In genomic region chr13:30918662-30919405, GRCh38 we compare ENCODE assay signal across 19 cellular contexts. TPM values are rescaled to one million over a fixed set of nuclear protein-coding genes. Genes with fewer than 3 reads are reported as not detected.
"Had no signal": no experiment of that assay in that cellular context is flagged by ENCODE, and none has a peak within 500 bp of the region (broad histone marks: within the 10 kb centered on the region; RNA-seq: fewer than 3 reads in every experiment).

No MANE protein-coding gene starts in this region.

- H2AFZ ChIP-seq: hepatocyte had no signal

- DNase-seq: activated CD4-positive, alpha-beta T cell treated with anti-CD3 and anti-CD28 coated beads for 36 hours; activated CD4-positive, alpha-beta T cell treated with anti-CD3 and anti-CD28 coated beads, Interleukin-2, amount 50 U/mL, for 48 hours; activated naive CD4-positive, alpha-beta T cell; activated naive CD8-positive, alpha-beta T cell treated with anti-CD3 and anti-CD28 coated beads for 36 hours; colonic mucosa; retina; stimulated activated CD4-positive, alpha-beta T cell treated with anti-CD3 and anti-CD28 coated beads, Interleukin-2, amount 100 ng/mL, for 24 hours; stimulated activated naive CD4-positive, alpha-beta T cell treated with Interleukin-2 at 50 U/mL for 16 hours; tibial artery had no signal

- H3K9me3 Mint-ChIP-seq: activated naive CD8-positive, alpha-beta T cell treated with anti-CD3 and anti-CD28 coated beads for 36 hours; central memory CD8-positive, alpha-beta T cell; WTC11 had no signal

- H3K4me3 ChIP-seq: colonic mucosa, hepatocyte, tibial artery had no signal

- H3K79me2 ChIP-seq: hepatocyte had no signal

- H3K27ac Mint-ChIP-seq: activated CD4-positive, alpha-beta T cell treated with anti-CD3 and anti-CD28 coated beads for 36 hours; activated naive CD8-positive, alpha-beta T cell treated with anti-CD3 and anti-CD28 coated beads for 36 hours; brain; WTC11 had no signal

- H3K27me3 Mint-ChIP-seq: brain had no signal

- H3K27me3 ChIP-seq: colonic mucosa, hepatocyte, tibial artery had no signal

- H3K4me1 ChIP-seq: colonic mucosa had no signal

- H3K4me2 ChIP-seq: hepatocyte had no signal

- H3K27ac ChIP-seq: colonic mucosa, hepatocyte, tibial artery had no signal

- H3K36me3 Mint-ChIP-seq: activated naive CD8-positive, alpha-beta T cell treated with anti-CD3 and anti-CD28 coated beads for 36 hours; brain; WTC11 had no signal

- H3K9me3 ChIP-seq: colonic mucosa, tibial artery had no signal

- H3K36me3 ChIP-seq: colonic mucosa had no signal

- H3K4me1 Mint-ChIP-seq: activated CD4-positive, alpha-beta T cell treated with anti-CD3 and anti-CD28 coated beads for 36 hours; activated naive CD8-positive, alpha-beta T cell treated with anti-CD3 and anti-CD28 coated beads for 36 hours; central memory CD8-positive, alpha-beta T cell had no signal

- H3K4me3 Mint-ChIP-seq: activated CD4-positive, alpha-beta T cell treated with anti-CD3 and anti-CD28 coated beads for 36 hours; activated naive CD8-positive, alpha-beta T cell treated with anti-CD3 and anti-CD28 coated beads for 36 hours; brain; central memory CD8-positive, alpha-beta T cell; WTC11 had no signal

RNA-seq across cellular contexts. Expression of gene MEDAG, which starts 12.8 kb away (rescaled TPM):
- total RNA-seq: activated CD4-positive, alpha-beta T cell treated with anti-CD3 and anti-CD28 coated beads for 36 hours; activated naive CD8-positive, alpha-beta T cell treated with anti-CD3 and anti-CD28 coated beads for 36 hours; mononuclear cell had no signal
- polyA plus RNA-seq: neural cell had no signal

RNA-seq across cellular contexts. Expression of gene TEX26, which starts 13.6 kb away (rescaled TPM):
- total RNA-seq: activated CD4-positive, alpha-beta T cell treated with anti-CD3 and anti-CD28 coated beads for 36 hours; activated naive CD8-positive, alpha-beta T cell treated with anti-CD3 and anti-CD28 coated beads for 36 hours; colonic mucosa; glomerular endothelial cell; left lobe of liver; mononuclear cell; skeletal muscle tissue; WTC11 had no signal
- polyA plus RNA-seq: neural cell, urinary bladder had no signal
